Comparison of ENCODE assay signal across 9 cellular contexts in genomic region chr17:42895185-42895555, GRCh38. TPM values are rescaled to one million over a fixed set of nuclear protein-coding genes. Genes with fewer than 3 reads are reported as not detected.
DNase-seq lines count a peak whose midpoint lies in the region; ATAC-seq, FAIRE-seq and TF ChIP-seq lines count a peak whose summit lies in the region.
"Had no signal": no experiment of that assay in that cellular context is flagged by ENCODE, and none has a peak within 500 bp of the region (broad histone marks: within the 10 kb centered on the region; RNA-seq: fewer than 3 reads in every experiment).

No MANE protein-coding gene starts in this region.

- POLR2A ChIA-PET in A549 (lab: Yijun Ruan, JAX) = interaction anchor here (0.5 to 1.2 kb wide), 4 partner anchors 70 to 421 kb away, joined by 3 to 6 read pairs (median 4); partner anchors contain the start of gene RPL27

- no peaks in the 10 kb centered on the region for H3K36me3 ChIP-seq in mucosa of descending colon (ENCODE audit: low read depth)

- H3K9me3 ChIP-seq in A549 (no peaks in the 10 kb centered on the region), mucosa of descending colon (no peaks in the 10 kb centered on the region)

- intact Hi-C loops in mucosa of descending colon (cut with DNase I, micrococcal nuclease) = no loop called here

- DNase-seq in A549 (ENCODE audit: low read depth in 1 of 2, low spot score in 1 of 2) (peak; percentile 78 to 86), LHCN-M2 (ENCODE audit: low read depth) (peak; percentile 53), epithelial cell of proximal tubule (ENCODE audit: low read depth) (no peak), mucosa of descending colon (peak; percentile 47 to 66 (median 53)), SK-N-DZ (ENCODE audit: low spot score) (no peak)
- DNase-seq in activated naive CD4-positive, alpha-beta T cell treated with anti-CD3 and anti-CD28 coated beads, Interleukin-2, amount 50 U/mL, for 72 hours (ENCODE audit: low spot score in 2 of 2) = no peak

- no peak for TF ChIP-seq POLR2A in A549 (IDR thresholded peaks at IDR 0.05; ENCODE audit: low read length)

- no peak overlapping the region for H3K27ac Mint-ChIP-seq in activated naive CD4-positive, alpha-beta T cell treated with anti-CD3 and anti-CD28 coated beads, Interleukin-2, amount 50 U/mL, for 72 hours

- ATAC-seq in A549 (peak; percentile 93 to 96), mucosa of descending colon (peak; percentile 84), GM21447 (IDR thresholded peaks at IDR 0.05; ENCODE audit: unreplicated experiment) (no peak), HG03520 (IDR thresholded peaks at IDR 0.05; ENCODE audit: unreplicated experiment) (no peak)
- no peak for ATAC-seq in activated naive CD4-positive, alpha-beta T cell treated with anti-CD3 and anti-CD28 coated beads, Interleukin-2, amount 50 U/mL, for 72 hours

- peak overlapping the region; percentile 68 to 78 for H3K27ac ChIP-seq in A549
- H3K27ac ChIP-seq: SK-N-MC had no signal

- TF ChIP-seq CTCF in A549 (IDR thresholded peaks at IDR 0.05) = no peak
- no peak for TF ChIP-seq CTCF in epithelial cell of proximal tubule (conservative IDR thresholded peaks at IDR 0.05; ENCODE audit: low read depth, low read length)
- no peak for TF ChIP-seq CTCF in mucosa of descending colon (IDR thresholded peaks at IDR 0.05)

- H3K4me3 ChIP-seq in A549 (no peak overlapping the region), epithelial cell of proximal tubule (ENCODE audit: low read depth, low read length) (peak overlapping the region; percentile 15), mucosa of descending colon (no peak overlapping the region)
- H3K4me3 ChIP-seq: SK-N-MC had no signal

- peak; percentile 98 for FAIRE-seq in A549 (lab: Jason Lieb, UNC)

- TF ChIP-seq EP300 in A549 (IDR thresholded peaks at IDR 0.05) = no peak

- H3K4me1 ChIP-seq in A549 (peaks cover 27% of the 10 kb centered on the region), mucosa of descending colon (ENCODE audit: low read depth) (peaks cover 8% of the 10 kb centered on the region)

- H3K9me3 Mint-ChIP-seq in activated naive CD4-positive, alpha-beta T cell treated with anti-CD3 and anti-CD28 coated beads, Interleukin-2, amount 50 U/mL, for 72 hours = no peaks in the 10 kb centered on the region

- peak overlapping the region; percentile 66 for H3K4me2 ChIP-seq in A549

- no peak for TF ChIP-seq RAD21 in A549 (conservative IDR thresholded peaks at IDR 0.05 in 1 of 2, IDR thresholded peaks at IDR 0.05 in 1 of 2)

- WGBS in A549 (ENCODE audit: missing lambda C conversion rate) = 0% methylated on average over 2 of the region's 2 CpGs

- CTCF ChIA-PET in A549 (lab: Yijun Ruan, JAX) = interaction anchor here (0.6 to 2.8 kb wide), 7 partner anchors 9 to 152 kb away, joined by 3 to 17 read pairs (median 3); partner anchors contain the start of gene AOC2

- H3K36me3 Mint-ChIP-seq in activated naive CD4-positive, alpha-beta T cell treated with anti-CD3 and anti-CD28 coated beads, Interleukin-2, amount 50 U/mL, for 72 hours = no peaks in the 10 kb centered on the region

TF ChIP-seq in A549, 52 proteins besides CTCF, POLR2A, EP300 and RAD21 (continues in another document):
- TF ChIP-seq, protein P1, sequence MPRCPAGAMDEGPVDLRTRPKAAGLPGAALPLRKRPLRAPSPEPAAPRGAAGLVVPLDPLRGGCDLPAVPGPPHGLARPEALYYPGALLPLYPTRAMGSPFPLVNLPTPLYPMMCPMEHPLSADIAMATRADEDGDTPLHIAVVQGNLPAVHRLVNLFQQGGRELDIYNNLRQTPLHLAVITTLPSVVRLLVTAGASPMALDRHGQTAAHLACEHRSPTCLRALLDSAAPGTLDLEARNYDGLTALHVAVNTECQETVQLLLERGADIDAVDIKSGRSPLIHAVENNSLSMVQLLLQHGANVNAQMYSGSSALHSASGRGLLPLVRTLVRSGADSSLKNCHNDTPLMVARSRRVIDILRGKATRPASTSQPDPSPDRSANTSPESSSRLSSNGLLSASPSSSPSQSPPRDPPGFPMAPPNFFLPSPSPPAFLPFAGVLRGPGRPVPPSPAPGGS (IDR thresholded peaks at IDR 0.05) = no peak
- TF ChIP-seq HDAC2 (IDR thresholded peaks at IDR 0.05) = no peak
- TF ChIP-seq RNF2 (IDR thresholded peaks at IDR 0.05; ENCODE audit: borderline replicate concordance, low read depth) = no peak
- no peak for TF ChIP-seq TP53 (CRISPR knock-in tag; IDR thresholded peaks at IDR 0.05)
- TF ChIP-seq, protein P2, sequence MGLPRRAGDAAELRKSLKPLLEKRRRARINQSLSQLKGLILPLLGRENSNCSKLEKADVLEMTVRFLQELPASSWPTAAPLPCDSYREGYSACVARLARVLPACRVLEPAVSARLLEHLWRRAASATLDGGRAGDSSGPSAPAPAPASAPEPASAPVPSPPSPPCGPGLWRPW (IDR thresholded peaks at IDR 0.05) = no peak
- TF ChIP-seq SREBF2 (IDR thresholded peaks at IDR 0.05) = no peak
- TF ChIP-seq HEYL (CRISPR knock-in tag; IDR thresholded peaks at IDR 0.05) = no peak
- TF ChIP-seq CHD2 (IDR thresholded peaks at IDR 0.05; ENCODE audit: low read length, partially characterized antibody) = no peak
- TF ChIP-seq FOSB (CRISPR knock-in tag; IDR thresholded peaks at IDR 0.05) = no peak
- TF ChIP-seq EHF (CRISPR knock-in tag; IDR thresholded peaks at IDR 0.05) = no peak
- peak; percentile 48 for TF ChIP-seq JUNB (IDR thresholded peaks at IDR 0.05)
- TF ChIP-seq KDM1A (IDR thresholded peaks at IDR 0.05; ENCODE audit: low read depth) = no peak
- peak; percentile 61; the same call in 1 of the 2 replicates for TF ChIP-seq FOSL2 (IDR thresholded peaks at IDR 0.05)
- TF ChIP-seq FOSL2 (CRISPR knock-in tag; IDR thresholded peaks at IDR 0.05) = peak; percentile 84
- TF ChIP-seq MAFK (IDR thresholded peaks at IDR 0.05; ENCODE audit: partially characterized antibody) = no peak
- no peak for TF ChIP-seq HOXA7 (CRISPR knock-in tag; IDR thresholded peaks at IDR 0.05)
- TF ChIP-seq, protein P3, sequence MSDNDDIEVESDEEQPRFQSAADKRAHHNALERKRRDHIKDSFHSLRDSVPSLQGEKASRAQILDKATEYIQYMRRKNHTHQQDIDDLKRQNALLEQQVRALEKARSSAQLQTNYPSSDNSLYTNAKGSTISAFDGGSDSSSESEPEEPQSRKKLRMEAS (IDR thresholded peaks at IDR 0.05) = peak; percentile 57
- TF ChIP-seq PHF8 (IDR thresholded peaks at IDR 0.05; ENCODE audit: borderline replicate concordance, low read depth) = no peak
- TF ChIP-seq RFX5 (IDR thresholded peaks at IDR 0.05) = no peak
- TF ChIP-seq CBX8 (IDR thresholded peaks at IDR 0.05) = no peak
- no peak for TF ChIP-seq HOXB5 (CRISPR knock-in tag; IDR thresholded peaks at IDR 0.05)
- no peak for TF ChIP-seq NPAS2 (CRISPR knock-in tag; IDR thresholded peaks at IDR 0.05; ENCODE audit: borderline replicate concordance)
- TF ChIP-seq GATA3 (IDR thresholded peaks at IDR 0.05; ENCODE audit: borderline replicate concordance) = no peak; the same call in 1 of the 2 replicates
- TF ChIP-seq ESRRA (IDR thresholded peaks at IDR 0.05; ENCODE audit: borderline replicate concordance, low read length) = no peak
- no peak for TF ChIP-seq RARB (CRISPR knock-in tag; IDR thresholded peaks at IDR 0.05)

RNA-seq across cellular contexts. Expression of gene G6PC1, which starts 5.4 kb away (rescaled TPM):
- polyA plus RNA-seq in A549 (2011; rRNA removed) = not detected in 2 replicates
- not detected in 2 replicates for polyA plus RNA-seq in A549 (2012; cell fraction: cytosol; rRNA removed)
- not detected in 2 replicates for polyA plus RNA-seq in A549 (2012; cell fraction: nucleus; rRNA removed)
- polyA plus RNA-seq in A549 (2017; fragmentation: RNase III; extraction: RNeasy Plus Mini Kit Qiagen cat#74134 plus additional on column Dnase treatment) = not detected in 3 replicates
- polyA minus RNA-seq in A549 (2011; rRNA and poly(A)+ RNA removed) = not detected in 2 replicates
- not detected in 2 replicates for total RNA-seq in LHCN-M2 (2014; rRNA removed)
- not detected for polyA plus RNA-seq in LHCN-M2 (2012)
- not detected in 2 replicates for total RNA-seq in epithelial cell of proximal tubule
- total RNA-seq in mucosa of descending colon = under 1 TPM in 1 of 3 donors, not detected in 2; 0.67 TPM
- not detected in 2 replicates for polyA plus RNA-seq in SK-N-DZ (2014; cell fraction: cytosol; rRNA removed)
- not detected in 2 replicates for polyA plus RNA-seq in SK-N-DZ (2014; cell fraction: nucleus; rRNA removed)
- not detected for total RNA-seq in activated naive CD4-positive, alpha-beta T cell treated with anti-CD3 and anti-CD28 coated beads, Interleukin-2, amount 50 U/mL, for 72 hours

RNA-seq across cellular contexts. Expression of gene AOC3, which starts 44.2 kb away (rescaled TPM):
- polyA plus RNA-seq in A549 (2011; rRNA removed) (1.4 and 1.6 TPM in 2 replicates), A549 (2017; fragmentation: RNase III; extraction: RNeasy Plus Mini Kit Qiagen cat#74134 plus additional on column Dnase treatment) (0.79 to 1.1 TPM (median 0.97 TPM) in 3 replicates)
- 0.81 and 1.1 TPM in 2 replicates for polyA plus RNA-seq in A549 (2012; cell fraction: cytosol; rRNA removed)
- polyA plus RNA-seq in A549 (2012; cell fraction: nucleus; rRNA removed) = 7.0 and 9.5 TPM in 2 replicates
- polyA minus RNA-seq in A549 (2011; rRNA and poly(A)+ RNA removed) = 0.66 and 0.73 TPM in 2 replicates
- total RNA-seq in LHCN-M2 (2014; rRNA removed) (0.17 TPM in 1 of 2 replicates, not detected in the other), epithelial cell of proximal tubule (not detected in 2 replicates), mucosa of descending colon (100 to 1,000 TPM in 1 of 3 donors, 10 to 100 TPM in 2; 10.6 to 175 (median 25.4) TPM)
- polyA plus RNA-seq in LHCN-M2 (2012) = 0.15 TPM
- polyA plus RNA-seq in SK-N-DZ (2014; cell fraction: cytosol; rRNA removed) = 0.15 and 0.24 TPM in 2 replicates
- 0.31 and 0.70 TPM in 2 replicates for polyA plus RNA-seq in SK-N-DZ (2014; cell fraction: nucleus; rRNA removed)
- total RNA-seq in activated naive CD4-positive, alpha-beta T cell treated with anti-CD3 and anti-CD28 coated beads, Interleukin-2, amount 50 U/mL, for 72 hours = 1 to 10 TPM; 3.0 to 5.0 TPM

RNA-seq across cellular contexts. Expression of gene AOC2, which starts 50.8 kb away (rescaled TPM):
- polyA plus RNA-seq in A549 (2011; rRNA removed) (2.7 and 3.0 TPM in 2 replicates), A549 (2017; fragmentation: RNase III; extraction: RNeasy Plus Mini Kit Qiagen cat#74134 plus additional on column Dnase treatment) (1.7 to 1.9 TPM (median 1.8 TPM) in 3 replicates)
- polyA plus RNA-seq in A549 (2012; cell fraction: cytosol; rRNA removed) = 1.7 and 2.1 TPM in 2 replicates
- polyA plus RNA-seq in A549 (2012; cell fraction: nucleus; rRNA removed) = 7.0 and 9.8 TPM in 2 replicates
- polyA minus RNA-seq in A549 (2011; rRNA and poly(A)+ RNA removed) = 4.1 and 4.9 TPM in 2 replicates
- total RNA-seq in LHCN-M2 (2014; rRNA removed) (0.11 and 0.45 TPM in 2 replicates), epithelial cell of proximal tubule (0.22 TPM in 1 of 2 replicates, not detected in the other), mucosa of descending colon (1 to 10 TPM in 1 of 3 donors, under 1 TPM in 2; 0.92 to 2.1 (median 0.96) TPM)
- polyA plus RNA-seq in LHCN-M2 (2012) = 0.26 TPM
- 0.41 TPM in 1 of 2 replicates, not detected in the other for polyA plus RNA-seq in SK-N-DZ (2014; cell fraction: cytosol; rRNA removed)
- 0.49 and 1.3 TPM in 2 replicates for polyA plus RNA-seq in SK-N-DZ (2014; cell fraction: nucleus; rRNA removed)
- total RNA-seq in activated naive CD4-positive, alpha-beta T cell treated with anti-CD3 and anti-CD28 coated beads, Interleukin-2, amount 50 U/mL, for 72 hours = 1 to 10 TPM; 3.6 to 6.1 TPM

Comparison
In these comparisons a context has a peak if more than half of its experiments do, and no peak if none do; other contexts are left out.
1. ATAC-seq: peak in A549 (2 of 2) and mucosa of descending colon (single experiment); none in GM21447 (single experiment), activated naive CD4-positive, alpha-beta T cell treated with anti-CD3 and anti-CD28 coated beads, Interleukin-2, amount 50 U/mL, for 72 hours (0 of 2) and HG03520 (single experiment).
2. DNase-seq: peak in A549 (2 of 2), LHCN-M2 (single experiment) and mucosa of descending colon (3 of 3); none in epithelial cell of proximal tubule (single experiment), SK-N-DZ (single experiment) and activated naive CD4-positive, alpha-beta T cell treated with anti-CD3 and anti-CD28 coated beads, Interleukin-2, amount 50 U/mL, for 72 hours (0 of 2).